10 cellular contexts compared by ENCODE assay signal in the genomic region with DNA sequence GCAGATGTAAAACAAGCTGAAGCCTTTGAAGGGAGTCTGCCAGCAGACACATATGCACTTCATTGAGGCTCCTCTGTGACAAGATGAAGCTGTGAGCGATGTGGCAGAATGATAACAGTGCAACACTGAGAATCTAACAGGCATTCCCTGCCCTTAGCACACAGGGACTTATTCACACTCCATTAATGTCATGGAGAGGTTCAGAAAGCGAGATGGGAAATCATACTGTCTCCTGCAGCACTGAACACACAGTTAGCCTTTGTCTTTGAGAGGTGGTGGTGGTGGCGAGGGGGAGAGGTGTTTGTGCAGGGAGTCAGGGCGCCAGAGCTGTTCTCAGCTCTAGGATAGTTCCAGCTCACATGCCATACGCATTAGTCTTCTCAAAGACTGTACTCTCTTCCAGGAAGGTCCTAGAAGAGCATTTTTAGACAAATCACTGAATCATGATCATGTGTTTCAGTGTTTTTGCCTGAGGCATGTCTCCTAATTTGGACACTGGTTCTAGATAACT.
A peak's percentile ranks its signal among the peaks of the same experiment; 100 is the strongest.
DNase-seq lines count a peak whose midpoint lies in the region; ATAC-seq, FAIRE-seq and TF ChIP-seq lines count a peak whose summit lies in the region.
"Had no signal": no experiment of that assay in that cellular context is flagged by ENCODE, and none has a peak within 500 bp of the region (broad histone marks: within the 10 kb centered on the region; RNA-seq: fewer than 3 reads in every experiment).

No MANE protein-coding gene starts in this region.

- H3K36me3 Mint-ChIP-seq in activated T-cell treated with anti-CD3 and anti-CD28 coated beads, Interleukin-2, amount 50 U/mL, for 72 hours (ENCODE audit: insufficient read depth in 2 of 2), result peaks cover 14 to 25% of the 10 kb centered on the region in 2 donors

- H3K9me3 Mint-ChIP-seq in activated T-cell treated with anti-CD3 and anti-CD28 coated beads, Interleukin-2, amount 50 U/mL, for 72 hours, result peaks cover 0 to 4% of the 10 kb centered on the region in 2 donors

- H3K27ac ChIP-seq in colonic mucosa, result peak overlapping the region; percentile 12
- no peak overlapping the region for H3K27ac ChIP-seq in mesendoderm (ENCODE audit: low read depth, low read length)
- no peak overlapping the region for H3K27ac ChIP-seq in testis

- H3K79me2 ChIP-seq in mesendoderm (ENCODE audit: control insufficient read depth, insufficient read depth, low read length), result no peaks in the 10 kb centered on the region

- peaks cover 2% of the 10 kb centered on the region for H3K79me1 ChIP-seq in mesendoderm (ENCODE audit: low read length)

- peak; percentile 55 for FAIRE-seq in urothelium cell line (lab: Jason Lieb, UNC)
- FAIRE-seq: A204.1 had no signal

- H3K18ac ChIP-seq in mesendoderm (ENCODE audit: low read length), result no peak overlapping the region

- peak overlapping the region; percentile 64 for H3K27ac Mint-ChIP-seq in activated T-cell treated with anti-CD3 and anti-CD28 coated beads, Interleukin-2, amount 50 U/mL, for 72 hours

- no peak overlapping the region for H2BK5ac ChIP-seq in mesendoderm (ENCODE audit: low read length)

- ATAC-seq in activated T-cell treated with anti-CD3 and anti-CD28 coated beads, Interleukin-2, amount 50 U/mL, for 72 hours (replicated peaks in 1 of 2), result no peak
- no peak for ATAC-seq in HG03039 (IDR thresholded peaks at IDR 0.05; ENCODE audit: unreplicated experiment)

- H3K4me1 Mint-ChIP-seq in activated T-cell treated with anti-CD3 and anti-CD28 coated beads, Interleukin-2, amount 50 U/mL, for 72 hours (ENCODE audit: low read depth), result peaks cover 81% of the 10 kb centered on the region

- no peak overlapping the region for H3K4ac ChIP-seq in mesendoderm (ENCODE audit: low read depth, low read length)

- no peaks in the 10 kb centered on the region for H3K27me3 Mint-ChIP-seq in activated T-cell treated with anti-CD3 and anti-CD28 coated beads, Interleukin-2, amount 50 U/mL, for 72 hours (ENCODE audit: low read depth)

- peaks cover 5% of the 10 kb centered on the region for H3K4me1 ChIP-seq in colonic mucosa
- no peaks in the 10 kb centered on the region for H3K4me1 ChIP-seq in mesendoderm (ENCODE audit: control insufficient read depth, low read depth, low read length)
- H3K4me1 ChIP-seq in testis, result no peaks in the 10 kb centered on the region

- H3K23ac ChIP-seq in mesendoderm (ENCODE audit: low read length), result no peak overlapping the region

- no peak overlapping the region for H3K4me2 ChIP-seq in mesendoderm (ENCODE audit: low read length)

- no CpG with 5 or more reads among the region's 5 CpGs for WGBS in mesendoderm (ENCODE audit: extremely low coverage, insufficient coverage, low lambda C conversion rate)
- WGBS in testis, 2 donors, result 82 to 84% methylated on average over 5 of the region's 5 CpGs

- DNase-seq in activated T-cell treated with anti-CD3 and anti-CD28 coated beads, Interleukin-2, amount 50 U/mL, for 72 hours, result no peak
- no peak for DNase-seq in activated T-cell treated with anti-CD3 and anti-CD28 coated beads, Interleukin-2, amount 50 U/mL, for 48 hours
- DNase-seq in colonic mucosa (no peak), mesendoderm (peak; percentile 18), urothelium cell line (ENCODE audit: low spot score) (peak; percentile 50), testis (no peak), NCI-H1105 treated with DMSO at 0.1 percent for 48 hours (lab: John Stamatoyannopoulos, UW) (no peak)
- DNase-seq: NCI-H1417 had no signal

- TF ChIP-seq CTCF in colonic mucosa (IDR thresholded peaks at IDR 0.05), result no peak
- TF ChIP-seq CTCF in testis (IDR thresholded peaks at IDR 0.05), result no peak

- no peak overlapping the region for H3K56ac ChIP-seq in mesendoderm (ENCODE audit: low read length)

- no peak for TF ChIP-seq POLR2A in testis (IDR thresholded peaks at IDR 0.05)

- no peaks in the 10 kb centered on the region for H3K36me3 ChIP-seq in colonic mucosa
- H3K36me3 ChIP-seq in mesendoderm (ENCODE audit: control insufficient read depth, insufficient read depth, low read length), result no peaks in the 10 kb centered on the region
- H3K36me3 ChIP-seq in testis (ENCODE audit: low read depth, missing control alignments), result no peaks in the 10 kb centered on the region

- no peak overlapping the region for H2BK120ac ChIP-seq in mesendoderm (ENCODE audit: low read depth, low read length)

- intact Hi-C loops in colonic mucosa (cut with DNase I) (no loop called here), testis (cut with DNase I; ENCODE audit: low total_unique reads) (no loop called here)

- no peak overlapping the region for H2BK15ac ChIP-seq in mesendoderm (replicated peaks; ENCODE audit: low read depth)

- H4K8ac ChIP-seq in mesendoderm (ENCODE audit: low read depth, low read length), result no peak overlapping the region

- no peak overlapping the region for H3K4me3 Mint-ChIP-seq in activated T-cell treated with anti-CD3 and anti-CD28 coated beads, Interleukin-2, amount 50 U/mL, for 72 hours

- H3K4me3 ChIP-seq in colonic mucosa (no peak overlapping the region), mesendoderm (ENCODE audit: low read length) (no peak overlapping the region), testis (no peak overlapping the region)

- H3K27me3 ChIP-seq in colonic mucosa, result no peaks in the 10 kb centered on the region
- H3K27me3 ChIP-seq in mesendoderm (ENCODE audit: insufficient read depth, low read length, poor library complexity), result no peaks in the 10 kb centered on the region
- no peaks in the 10 kb centered on the region for H3K27me3 ChIP-seq in testis

- H3K9ac ChIP-seq in colonic mucosa (ENCODE audit: low read depth in 2 of 2, low read length in 2 of 2), result no peak overlapping the region
- no peak overlapping the region for H3K9ac ChIP-seq in mesendoderm (ENCODE audit: low read length)

- H4K5ac ChIP-seq in mesendoderm (ENCODE audit: low read length), result no peak overlapping the region

- H2AK5ac ChIP-seq in mesendoderm (ENCODE audit: low read length), result no peak overlapping the region

- H3K9me3 ChIP-seq in colonic mucosa (no peaks in the 10 kb centered on the region), testis (no peaks in the 10 kb centered on the region)

Comparison
In these comparisons a context has a peak if more than half of its experiments do, and no peak if none do; other contexts are left out.
1. DNase-seq: peak in mesendoderm (single experiment) and urothelium cell line (single experiment); none in activated T-cell treated with anti-CD3 and anti-CD28 coated beads, Interleukin-2, amount 50 U/mL, for 72 hours (0 of 2), activated T-cell treated with anti-CD3 and anti-CD28 coated beads, Interleukin-2, amount 50 U/mL, for 48 hours (0 of 2), colonic mucosa (single experiment), testis (single experiment) and NCI-H1105 treated with DMSO at 0.1 percent for 48 hours (single experiment).